ENCODE assay signal across 9 cellular contexts in the genomic region with DNA sequence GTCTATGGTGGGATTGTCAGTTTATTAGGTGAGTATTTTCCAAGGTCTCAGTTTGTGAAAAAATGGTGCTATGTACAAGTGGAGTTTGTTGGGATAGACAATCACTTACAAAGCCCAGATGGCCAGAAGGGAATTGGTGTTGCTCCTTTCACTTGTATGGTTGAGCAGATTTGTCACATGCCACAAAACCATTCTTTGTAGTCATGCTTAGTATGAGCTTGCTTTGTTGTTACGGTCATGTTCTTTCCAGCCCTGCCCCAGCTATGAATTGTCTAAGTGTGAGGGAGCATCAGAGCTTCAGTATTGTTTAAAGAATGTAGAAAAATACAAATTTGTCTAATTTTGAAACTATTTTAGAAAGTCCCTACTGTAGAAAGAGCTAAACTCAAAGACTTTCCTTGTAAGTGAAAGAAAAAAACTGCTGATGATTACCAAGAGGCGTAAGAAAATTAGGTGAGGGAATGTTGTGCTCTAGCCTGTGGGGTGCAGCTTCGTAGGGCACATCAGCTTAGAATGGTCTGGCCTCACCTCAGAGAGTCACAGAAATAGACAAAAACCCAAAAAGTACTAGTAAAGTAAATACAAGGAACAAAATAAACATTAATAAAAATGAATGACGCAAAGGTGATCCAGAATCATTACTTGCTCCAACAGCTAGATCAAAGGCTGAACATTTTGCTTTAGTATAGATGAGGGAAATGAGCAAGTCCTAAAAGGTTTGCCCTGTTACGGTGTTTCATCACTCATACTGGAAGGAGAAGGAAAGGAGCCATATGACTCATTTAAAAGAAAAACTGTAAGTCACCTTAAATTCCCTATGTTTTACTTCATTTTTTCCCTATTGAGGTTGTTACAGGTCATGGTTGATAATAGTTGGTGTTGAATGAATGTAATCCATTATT. TPM values are rescaled to one million over a fixed set of nuclear protein-coding genes. Genes with fewer than 3 reads are reported as not detected.
DNase-seq lines count a peak whose midpoint lies in the region; ATAC-seq, FAIRE-seq and TF ChIP-seq lines count a peak whose summit lies in the region.
"Had no signal": no experiment of that assay in that cellular context is flagged by ENCODE, and none has a peak within 500 bp of the region (broad histone marks: within the 10 kb centered on the region; RNA-seq: fewer than 3 reads in every experiment).

No MANE protein-coding gene starts in this region.

- H3K27me3 ChIP-seq in mammary epithelial cell (ENCODE audit: insufficient read depth, low read length) (no peaks in the 10 kb centered on the region), mucosa of rectum (ENCODE audit: control insufficient read depth in 2 of 2, insufficient read depth in 2 of 2, low read length in 2 of 2) (no peaks in the 10 kb centered on the region), right atrium auricular region (no peaks in the 10 kb centered on the region)

- no peak overlapping the region for H3K4me3 ChIP-seq in mammary epithelial cell (replicated peaks in 1 of 3; ENCODE audit: insufficient read depth in 1 of 3, low read depth in 2 of 3, low read length in 3 of 3)
- no peak overlapping the region for H3K4me3 ChIP-seq in mucosa of rectum (ENCODE audit: low read length in 2 of 2)
- no peak overlapping the region for H3K4me3 ChIP-seq in right atrium auricular region
- H3K4me3 ChIP-seq: lung had no signal

- H3K9ac ChIP-seq in mammary epithelial cell (ENCODE audit: insufficient read depth, low read length) (no peak overlapping the region), mucosa of rectum (ENCODE audit: low read depth in 1 of 2, low read length in 2 of 2) (peak overlapping the region in 1 of 2 donors; percentile 52)

- peak; percentile 79 for FAIRE-seq in D721Med (lab: Jason Lieb, UNC)

- H3K4me1 ChIP-seq in mammary epithelial cell (ENCODE audit: insufficient read depth, low read length) (peaks cover 43% of the 10 kb centered on the region), mucosa of rectum (ENCODE audit: control insufficient read depth in 2 of 2, insufficient read depth in 2 of 2, low read length in 2 of 2) (peaks cover 29 to 39% of the 10 kb centered on the region in 2 donors), right atrium auricular region (peaks cover 0 to 28% of the 10 kb centered on the region in 2 donors)

- in situ Hi-C loops in mammary epithelial cell (cut with MboI; ENCODE audit: low sequenced_read_pairs in 2 of 2) = no loop called here
- in situ Hi-C loops in ACHN (cut with HindIII; ENCODE audit: low pct_ligation_motif_present, low pct_unique_long_range_greater_than_20kb, low sequenced_read_pairs) = no loop called here

- peaks cover 71% of the 10 kb centered on the region for H3K79me2 ChIP-seq in mammary epithelial cell (ENCODE audit: insufficient read depth, low read length)

- BruUV-seq in mammary epithelial cell (replicated peaks; lab: Mats Ljungman, UMichigan) = no TSS peak

- no peaks in the 10 kb centered on the region for H3K9me3 ChIP-seq in mammary epithelial cell (replicated peaks; ENCODE audit: insufficient read depth, low read length)
- H3K9me3 ChIP-seq in mucosa of rectum (ENCODE audit: control insufficient read depth in 2 of 2, low read length in 2 of 2) = no peaks in the 10 kb centered on the region
- H3K9me3 ChIP-seq in right atrium auricular region = peaks cover 0 to 5% of the 10 kb centered on the region in 2 donors

- WGBS in mammary epithelial cell (ENCODE audit: low coverage, missing lambda C conversion rate) = 56% methylated on average over 5 of the region's 5 CpGs

- CTCF ChIA-PET in mammary epithelial cell (lab: Charles Lee; ENCODE audit: low non-redundant PET) = no interaction called here

- H3K27ac ChIP-seq in mammary epithelial cell (ENCODE audit: insufficient read depth, low read depth, low read length) (peak overlapping the region; percentile 55), mucosa of rectum (ENCODE audit: low read depth in 2 of 2, low read length in 2 of 2) (peak overlapping the region; percentile 18 to 64), right atrium auricular region (no peak overlapping the region)

- peak; percentile 70 for ATAC-seq in HG03442 (IDR thresholded peaks at IDR 0.05; ENCODE audit: unreplicated experiment)

- H4K20me1 ChIP-seq in mammary epithelial cell (ENCODE audit: insufficient read depth, low read length) = no peaks in the 10 kb centered on the region

- TF ChIP-seq CTCF in D721Med (IDR thresholded peaks at IDR 0.05; ENCODE audit: insufficient read depth, missing control alignments) (no peak), mammary epithelial cell (conservative IDR thresholded peaks at IDR 0.05 in 1 of 2, IDR thresholded peaks at IDR 0.05 in 1 of 2; ENCODE audit: extremely low read depth in 1 of 2, insufficient read depth in 1 of 2, low read depth in 1 of 2, low read length in 2 of 2) (no peak), right atrium auricular region (IDR thresholded peaks at IDR 0.05) (no peak)

- dilution Hi-C loops in mammary epithelial cell (cut with HindIII; ENCODE audit: low sequenced_read_pairs) = loop anchor here (10.0 kb wide), 1 partner anchor 154 kb away; no protein-coding TSS in a partner anchor

- no peak overlapping the region for H3K4me2 ChIP-seq in mammary epithelial cell (ENCODE audit: insufficient read depth, low read depth, low read length)

- H2AFZ ChIP-seq in mammary epithelial cell (ENCODE audit: low read depth, low read length) = no peak overlapping the region

- H3K36me3 ChIP-seq in mammary epithelial cell (ENCODE audit: insufficient read depth, low read length) (peaks cover 37% of the 10 kb centered on the region), mucosa of rectum (ENCODE audit: control insufficient read depth in 2 of 2, insufficient read depth in 2 of 2, low read length in 2 of 2) (peaks cover 14 to 18% of the 10 kb centered on the region in 2 donors), right atrium auricular region (peaks cover 43% of the 10 kb centered on the region)

- DNase-seq in D721Med (ENCODE audit: insufficient read length, low spot score) (no peak), mammary epithelial cell (peak; percentile 69), right atrium auricular region (ENCODE audit: low spot score) (no peak), ureter (ENCODE audit: low spot score) (no peak), ACHN (no peak), occipital lobe (lab: John Stamatoyannopoulos, UW) (no peak)

- intact Hi-C loops in mammary epithelial cell (cut with micrococcal nuclease) = no loop called here

RNA-seq across cellular contexts. Expression of a gene that starts 9.2 kb away (rescaled TPM):
- total RNA-seq in mammary epithelial cell = 100 to 1,000 TPM; 153 to 189 TPM
- 150 TPM for polyA plus RNA-seq in mammary epithelial cell
- 58.8 TPM for polyA minus RNA-seq in mammary epithelial cell
- 10 to 100 TPM; 32.1 to 44.8 TPM for total RNA-seq in right atrium auricular region
- 64.0 TPM for total RNA-seq in ureter
- total RNA-seq in occipital lobe = 20.6 TPM

Comparison
In these comparisons a context has a peak if more than half of its experiments do, and no peak if none do; other contexts are left out.
1. H3K27ac ChIP-seq: peak in mammary epithelial cell (single experiment) and mucosa of rectum (2 of 2); none in right atrium auricular region (0 of 2).